ENCODE assay signal across 17 cellular contexts in the genomic region with DNA sequence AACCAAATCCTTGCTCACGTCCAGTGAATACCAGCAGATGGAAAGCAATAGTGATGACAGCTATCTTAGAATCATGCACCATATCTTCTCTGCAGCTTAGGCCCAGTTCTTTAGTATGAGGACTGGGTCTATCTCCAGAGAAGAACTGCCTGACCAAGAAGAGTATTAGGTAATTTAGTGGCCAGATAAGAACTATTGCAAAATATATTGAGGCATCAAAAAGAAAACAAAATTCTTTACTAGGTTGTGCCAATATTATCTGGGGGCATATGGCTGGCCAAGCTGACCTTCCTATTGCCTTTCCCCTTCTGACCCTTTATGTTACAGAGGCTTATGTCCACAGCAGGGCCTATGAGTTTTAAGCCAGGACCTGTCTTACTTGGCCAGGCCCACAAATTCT.
"Had no signal": no experiment of that assay in that cellular context is flagged by ENCODE, and none has a peak within 500 bp of the region (broad histone marks: within the 10 kb centered on the region; RNA-seq: fewer than 3 reads in every experiment).

No MANE protein-coding gene starts in this region.

- H3K9me3 Mint-ChIP-seq: activated naive CD4-positive, alpha-beta T cell treated with anti-CD3 and anti-CD28 coated beads for 36 hours; activated T-cell treated with anti-CD3 and anti-CD28 coated beads, Interleukin-2, amount 50 U/mL, for 4 hours; neural crest cell; stimulated activated naive B cell treated with anti-CD40 and anti-IgM and Interleukin-4, amounts not matched to agents 10 μg/mL and 1 μg/mL and 100 μg/mL, for 72 hours had no signal

- H3K4me3 Mint-ChIP-seq: activated naive CD4-positive, alpha-beta T cell treated with anti-CD3 and anti-CD28 coated beads for 36 hours; activated T-cell treated with anti-CD3 and anti-CD28 coated beads, Interleukin-2, amount 50 U/mL, for 4 hours; neural crest cell; stimulated activated naive B cell treated with anti-CD40 and anti-IgM and Interleukin-4, amounts not matched to agents 10 μg/mL and 1 μg/mL and 100 μg/mL, for 72 hours had no signal

- FAIRE-seq: islet of Langerhans had no signal

- H3K27ac Mint-ChIP-seq: activated naive CD4-positive, alpha-beta T cell treated with anti-CD3 and anti-CD28 coated beads for 36 hours; stimulated activated naive B cell treated with anti-CD40 and anti-IgM and Interleukin-4, amounts not matched to agents 10 μg/mL and 1 μg/mL and 100 μg/mL, for 72 hours had no signal

- H3K27me3 Mint-ChIP-seq: stimulated activated naive B cell treated with anti-CD40 and anti-IgM and Interleukin-4, amounts not matched to agents 10 μg/mL and 1 μg/mL and 100 μg/mL, for 72 hours had no signal

- H3K36me3 Mint-ChIP-seq: stimulated activated naive B cell treated with anti-CD40 and anti-IgM and Interleukin-4, amounts not matched to agents 10 μg/mL and 1 μg/mL and 100 μg/mL, for 72 hours had no signal

- H3K4me1 Mint-ChIP-seq: neural crest cell; stimulated activated naive B cell treated with anti-CD40 and anti-IgM and Interleukin-4, amounts not matched to agents 10 μg/mL and 1 μg/mL and 100 μg/mL, for 72 hours had no signal

- ATAC-seq: activated T-cell treated with anti-CD3 and anti-CD28 coated beads, Interleukin-2, amount 50 U/mL, for 4 hours; left colon; stimulated activated naive B cell treated with anti-CD40 and anti-IgM and Interleukin-4, amounts not matched to agents 10 μg/mL and 1 μg/mL and 100 μg/mL, for 72 hours had no signal

- DNase-seq: activated CD4-positive, alpha-beta T cell treated with anti-CD3 and anti-CD28 coated beads, Interleukin-2, amount 50 U/mL, for 1 hour; activated CD4-positive, CD25-positive, alpha-beta regulatory T cell treated with anti-CD3 and anti-CD28 coated beads, Interleukin-2, amount 50 U/mL, for 72 hours; activated CD8-positive, alpha-beta memory T cell treated with anti-CD3 and anti-CD28 coated beads, Interleukin-2, amount 50 U/mL, for 4 hours; activated naive CD4-positive, alpha-beta T cell treated with anti-CD3 and anti-CD28 coated beads for 36 hours; activated T-cell treated with anti-CD3 and anti-CD28 coated beads, Interleukin-2, amount 50 U/mL, for 4 hours; aorta; cortex of kidney; hippocampal formation; left colon; sigmoid colon; spleen; stimulated activated naive B cell treated with anti-CD40 and anti-IgM and Interleukin-4, amounts not matched to agents 10 μg/mL and 1 μg/mL and 100 μg/mL, for 72 hours; SW 1271; T-helper 2 cell had no signal

- H3K4me3 ChIP-seq: prostate gland, sigmoid colon, spleen had no signal
